Comparison of ENCODE assay signal across 8 cellular contexts in genomic region chr6:25050356-25050755, GRCh38.
DNase-seq lines count a peak whose midpoint lies in the region; ATAC-seq and TF ChIP-seq lines count a peak whose summit lies in the region.

No MANE protein-coding gene starts in this region.

- H3K4me1 Mint-ChIP-seq in activated T-helper 17 cell treated with anti-CD3 and anti-CD28 coated beads, Interleukin-2, amount 50 U/mL, for 72 hours = peaks cover 46% of the 10 kb centered on the region

- DNase-seq in DMS 273 (lab: John Stamatoyannopoulos, UW; ENCODE audit: unreplicated experiment) (peak; percentile 84), NCI-H2227 (lab: John Stamatoyannopoulos, UW; ENCODE audit: unreplicated experiment) (peak; percentile 18), lung microvascular endothelial cell (ENCODE audit: low read depth in 2 of 2) (peak; percentile 10 to 74), medulla oblongata (ENCODE audit: extremely low spot score) (no peak), gastrocnemius medialis (no peak), GOT3 (lab: John Stamatoyannopoulos, UW) (no peak)

- no peaks in the 10 kb centered on the region for H3K27me3 Mint-ChIP-seq in activated T-helper 17 cell treated with anti-CD3 and anti-CD28 coated beads, Interleukin-2, amount 50 U/mL, for 72 hours

- intact Hi-C loops in gastrocnemius medialis (cut with DNase I; ENCODE audit: low total_unique reads) = no loop called here

- no peaks in the 10 kb centered on the region for H3K27me3 ChIP-seq in gastrocnemius medialis

- TF ChIP-seq CTCF in gastrocnemius medialis (IDR thresholded peaks at IDR 0.05 in 4 of 5, conservative IDR thresholded peaks at IDR 0.05 in 1 of 5) = no peak

- no peak overlapping the region for H3K4me3 ChIP-seq in gastrocnemius medialis

- peak; percentile 87 for ATAC-seq in activated T-helper 17 cell treated with anti-CD3 and anti-CD28 coated beads, Interleukin-2, amount 50 U/mL, for 72 hours (replicated peaks)
- ATAC-seq in HG03354 (IDR thresholded peaks at IDR 0.05; ENCODE audit: poor library complexity, severe bottlenecking, unreplicated experiment) = no peak
- ATAC-seq in gastrocnemius medialis = no peak

- TF ChIP-seq POLR2A in gastrocnemius medialis (IDR thresholded peaks at IDR 0.05) = no peak

- no peaks in the 10 kb centered on the region for H3K36me3 ChIP-seq in gastrocnemius medialis

- H3K4me1 ChIP-seq in gastrocnemius medialis = no peaks in the 10 kb centered on the region

- in situ Hi-C loops in gastrocnemius medialis (cut with MboI; ENCODE audit: low sequenced_read_pairs in 4 of 4) = loop anchor here in 1 of 4 donors (25.0 kb wide), 1 partner anchor 463 kb away; no protein-coding TSS in a partner anchor

- peak overlapping the region; percentile 84 for H3K4me3 Mint-ChIP-seq in activated T-helper 17 cell treated with anti-CD3 and anti-CD28 coated beads, Interleukin-2, amount 50 U/mL, for 72 hours

- peak overlapping the region; percentile 93 for H3K27ac Mint-ChIP-seq in activated T-helper 17 cell treated with anti-CD3 and anti-CD28 coated beads, Interleukin-2, amount 50 U/mL, for 72 hours

- H3K36me3 Mint-ChIP-seq in activated T-helper 17 cell treated with anti-CD3 and anti-CD28 coated beads, Interleukin-2, amount 50 U/mL, for 72 hours (ENCODE audit: low read depth) = no peaks in the 10 kb centered on the region

- no peaks in the 10 kb centered on the region for H3K9me3 Mint-ChIP-seq in activated T-helper 17 cell treated with anti-CD3 and anti-CD28 coated beads, Interleukin-2, amount 50 U/mL, for 72 hours

- no peak overlapping the region for H3K27ac ChIP-seq in gastrocnemius medialis

- H3K9me3 ChIP-seq in gastrocnemius medialis = no peaks in the 10 kb centered on the region

Comparison
In these comparisons a context has a peak if more than half of its experiments do, and no peak if none do; other contexts are left out.
1. DNase-seq: peak in DMS 273 (single experiment), NCI-H2227 (single experiment) and lung microvascular endothelial cell (2 of 2); none in medulla oblongata (single experiment), gastrocnemius medialis (0 of 2) and GOT3 (single experiment).